12 cellular contexts compared by ENCODE assay signal in the genomic region with DNA sequence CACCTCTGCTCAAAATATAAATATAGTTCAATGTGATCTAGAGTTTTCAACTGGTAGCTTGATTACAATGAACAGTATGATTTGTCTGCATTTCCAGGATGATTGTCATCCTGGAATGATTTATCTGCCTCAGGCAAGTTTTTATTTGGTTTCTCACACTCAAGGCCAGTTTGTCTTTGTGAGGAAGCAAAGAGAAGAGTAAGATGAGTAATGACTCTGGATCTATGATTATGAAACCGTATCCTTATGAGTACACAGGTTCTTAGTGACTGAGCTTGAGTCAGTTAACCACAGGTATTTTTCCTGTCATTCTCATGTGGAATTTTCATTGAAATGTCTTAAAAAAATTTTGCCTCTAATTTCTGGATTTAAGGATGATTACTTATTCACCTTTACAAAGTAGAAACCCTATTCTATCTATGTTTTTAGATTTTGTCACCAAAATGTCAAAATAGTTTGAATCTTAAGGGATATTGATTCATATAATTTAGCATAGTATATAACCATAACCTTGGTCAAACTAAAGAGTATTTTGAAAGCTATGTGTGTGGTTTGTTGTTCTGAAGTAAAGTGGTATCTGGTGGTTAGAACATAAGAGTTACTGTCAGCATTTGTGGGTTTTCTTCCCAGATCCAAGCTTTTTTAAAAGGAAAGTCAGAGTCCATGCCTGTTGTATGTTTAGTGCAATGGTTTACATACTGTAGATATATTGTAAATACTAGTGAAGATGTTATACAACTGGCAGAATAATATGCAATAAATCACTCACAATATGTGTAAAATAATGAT.
A peak's percentile ranks its signal among the peaks of the same experiment; 100 is the strongest.
DNase-seq lines count a peak whose midpoint lies in the region; ATAC-seq, FAIRE-seq and TF ChIP-seq lines count a peak whose summit lies in the region.
"Had no signal": no experiment of that assay in that cellular context is flagged by ENCODE, and none has a peak within 500 bp of the region (broad histone marks: within the 10 kb centered on the region; RNA-seq: fewer than 3 reads in every experiment).

No MANE protein-coding gene starts in this region.

- H3K9ac ChIP-seq in colonic mucosa (ENCODE audit: low read depth in 2 of 2, low read length in 2 of 2): no peak overlapping the region

- H3K9me3 Mint-ChIP-seq in effector memory CD8-positive, alpha-beta T cell: peaks cover 4 to 5% of the 10 kb centered on the region in 2 donors

- no peaks in the 10 kb centered on the region for H3K36me3 Mint-ChIP-seq in effector memory CD8-positive, alpha-beta T cell (ENCODE audit: insufficient read depth)

- in situ Hi-C loops in ACHN (cut with HindIII; ENCODE audit: low pct_ligation_motif_present, low pct_unique_long_range_greater_than_20kb, low sequenced_read_pairs): no loop called here

- intact Hi-C loops in colonic mucosa (cut with DNase I): no loop called here

- H3K4me3 ChIP-seq in hepatocyte (no peak overlapping the region), colonic mucosa (no peak overlapping the region)

- H3K9me3 ChIP-seq in hepatocyte (ENCODE audit: low read depth) (no peaks in the 10 kb centered on the region), colonic mucosa (no peaks in the 10 kb centered on the region)
- H3K9me3 ChIP-seq: neutrophil had no signal

- no peak overlapping the region for H3K4me3 Mint-ChIP-seq in effector memory CD8-positive, alpha-beta T cell
- H3K4me3 Mint-ChIP-seq: activated CD8-positive, alpha-beta T cell treated with anti-CD3 and anti-CD28 coated beads, Interleukin-2, amount 10 ng/mL, durations not matched to agents 7 days and 5 days had no signal

- no peak for ATAC-seq in effector memory CD8-positive, alpha-beta T cell (replicated peaks)
- ATAC-seq: activated CD8-positive, alpha-beta T cell treated with anti-CD3 and anti-CD28 coated beads, Interleukin-2, amount 10 ng/mL, durations not matched to agents 7 days and 5 days had no signal

- no peaks in the 10 kb centered on the region for H3K27me3 ChIP-seq in hepatocyte
- H3K27me3 ChIP-seq in colonic mucosa: no peaks in the 10 kb centered on the region
- H3K27me3 ChIP-seq: neutrophil had no signal

- no peak overlapping the region for H2AFZ ChIP-seq in hepatocyte

- peak; percentile 73 for FAIRE-seq in TTC549 (lab: Jason Lieb, UNC)
- FAIRE-seq: endometrium had no signal

- no peaks in the 10 kb centered on the region for H4K20me1 ChIP-seq in hepatocyte (ENCODE audit: insufficient read depth, poor library complexity, severe bottlenecking)

- no peak for TF ChIP-seq CTCF in hepatocyte (IDR thresholded peaks at IDR 0.05; ENCODE audit: poor library complexity)
- TF ChIP-seq CTCF in colonic mucosa (IDR thresholded peaks at IDR 0.05): no peak

- no peaks in the 10 kb centered on the region for H3K4me1 Mint-ChIP-seq in effector memory CD8-positive, alpha-beta T cell (ENCODE audit: low read depth in 2 of 2)

- H3K27ac ChIP-seq in hepatocyte (peak overlapping the region; percentile 46), colonic mucosa (no peak overlapping the region)
- H3K27ac ChIP-seq: neutrophil had no signal

- H3K36me3 ChIP-seq in hepatocyte (replicated peaks; ENCODE audit: insufficient read depth, low read depth) (no peaks in the 10 kb centered on the region), colonic mucosa (no peaks in the 10 kb centered on the region)
- H3K36me3 ChIP-seq: neutrophil had no signal

- peak overlapping the region; percentile 9 for H3K4me2 ChIP-seq in hepatocyte

- no peaks in the 10 kb centered on the region for H3K9me2 ChIP-seq in hepatocyte (replicated peaks; ENCODE audit: insufficient read depth)

- no peak overlapping the region for H3K27ac Mint-ChIP-seq in effector memory CD8-positive, alpha-beta T cell
- H3K27ac Mint-ChIP-seq: activated CD8-positive, alpha-beta T cell treated with anti-CD3 and anti-CD28 coated beads, Interleukin-2, amount 10 ng/mL, durations not matched to agents 7 days and 5 days had no signal

- DNase-seq in ACHN (peak; percentile 99), HS-5 (ENCODE audit: low read depth) (peak; percentile 98), hepatocyte (ENCODE audit: low spot score) (peak; percentile 47), T-helper 9 cell (no peak), colonic mucosa (no peak), NCI-H187 (lab: John Stamatoyannopoulos, UW) (no peak)
- no peak for DNase-seq in effector memory CD8-positive, alpha-beta T cell
- DNase-seq: activated CD8-positive, alpha-beta T cell treated with anti-CD3 and anti-CD28 coated beads, Interleukin-2, amount 10 ng/mL, durations not matched to agents 7 days and 5 days; NCI-H748 treated with DMSO at 0.1 percent for 48 hours had no signal

- H3K4me1 ChIP-seq in hepatocyte (ENCODE audit: insufficient read depth): peaks cover 10% of the 10 kb centered on the region
- H3K4me1 ChIP-seq in colonic mucosa: no peaks in the 10 kb centered on the region

- H3K79me2 ChIP-seq in hepatocyte: peaks cover 30% of the 10 kb centered on the region

- no peaks in the 10 kb centered on the region for H3K27me3 Mint-ChIP-seq in effector memory CD8-positive, alpha-beta T cell

- 32% methylated on average over 1 of the region's 1 CpG for WGBS in hepatocyte (ENCODE audit: low lambda C conversion rate, missing lambda C conversion rate)

Comparison
In these comparisons a context has a peak if more than half of its experiments do, and no peak if none do; other contexts are left out.
1. DNase-seq: peak in ACHN (single experiment), HS-5 (single experiment) and hepatocyte (single experiment); none in T-helper 9 cell (single experiment), colonic mucosa (single experiment), effector memory CD8-positive, alpha-beta T cell (0 of 3) and NCI-H187 (0 of 2).